In the genomic region with DNA sequence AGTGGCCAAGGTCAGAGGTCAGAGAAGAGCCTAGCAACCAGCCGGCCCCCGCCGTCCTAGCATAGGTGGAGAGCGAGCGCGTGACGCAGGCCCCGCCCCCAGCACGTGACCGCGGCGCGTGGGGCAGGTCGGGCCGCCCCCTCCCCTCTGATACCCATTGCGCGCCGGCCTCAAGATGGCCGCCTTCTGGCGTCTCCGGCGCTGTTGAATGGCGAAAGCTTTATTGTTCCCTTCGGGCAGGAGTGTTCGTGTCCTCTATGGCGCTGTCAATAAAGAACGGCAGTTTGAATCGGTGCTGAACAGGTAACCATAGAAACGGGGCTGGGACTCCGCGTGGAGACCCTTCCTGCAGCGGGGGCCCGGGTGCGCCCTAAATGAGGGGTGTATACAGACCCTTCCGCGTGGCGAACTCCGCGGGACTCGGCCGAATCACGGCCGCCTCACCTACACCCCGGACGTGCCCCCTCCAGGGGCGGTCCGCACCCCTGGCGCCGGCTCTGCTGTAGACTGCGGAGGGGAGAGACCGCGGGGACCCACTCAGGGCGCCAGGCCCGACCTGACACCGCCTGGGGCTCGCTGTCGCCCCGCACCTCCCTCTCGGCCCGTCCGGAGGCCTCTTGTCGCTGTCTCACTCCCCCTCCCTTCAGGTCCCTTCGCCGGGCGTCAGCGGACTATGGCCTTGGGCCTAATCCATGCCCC, we compare ENCODE assay signal across 1 cellular context.
A peak's percentile ranks its signal among the peaks of the same experiment; 100 is the strongest.
TF ChIP-seq lines count a peak whose summit lies in the region.

A gene with protein sequence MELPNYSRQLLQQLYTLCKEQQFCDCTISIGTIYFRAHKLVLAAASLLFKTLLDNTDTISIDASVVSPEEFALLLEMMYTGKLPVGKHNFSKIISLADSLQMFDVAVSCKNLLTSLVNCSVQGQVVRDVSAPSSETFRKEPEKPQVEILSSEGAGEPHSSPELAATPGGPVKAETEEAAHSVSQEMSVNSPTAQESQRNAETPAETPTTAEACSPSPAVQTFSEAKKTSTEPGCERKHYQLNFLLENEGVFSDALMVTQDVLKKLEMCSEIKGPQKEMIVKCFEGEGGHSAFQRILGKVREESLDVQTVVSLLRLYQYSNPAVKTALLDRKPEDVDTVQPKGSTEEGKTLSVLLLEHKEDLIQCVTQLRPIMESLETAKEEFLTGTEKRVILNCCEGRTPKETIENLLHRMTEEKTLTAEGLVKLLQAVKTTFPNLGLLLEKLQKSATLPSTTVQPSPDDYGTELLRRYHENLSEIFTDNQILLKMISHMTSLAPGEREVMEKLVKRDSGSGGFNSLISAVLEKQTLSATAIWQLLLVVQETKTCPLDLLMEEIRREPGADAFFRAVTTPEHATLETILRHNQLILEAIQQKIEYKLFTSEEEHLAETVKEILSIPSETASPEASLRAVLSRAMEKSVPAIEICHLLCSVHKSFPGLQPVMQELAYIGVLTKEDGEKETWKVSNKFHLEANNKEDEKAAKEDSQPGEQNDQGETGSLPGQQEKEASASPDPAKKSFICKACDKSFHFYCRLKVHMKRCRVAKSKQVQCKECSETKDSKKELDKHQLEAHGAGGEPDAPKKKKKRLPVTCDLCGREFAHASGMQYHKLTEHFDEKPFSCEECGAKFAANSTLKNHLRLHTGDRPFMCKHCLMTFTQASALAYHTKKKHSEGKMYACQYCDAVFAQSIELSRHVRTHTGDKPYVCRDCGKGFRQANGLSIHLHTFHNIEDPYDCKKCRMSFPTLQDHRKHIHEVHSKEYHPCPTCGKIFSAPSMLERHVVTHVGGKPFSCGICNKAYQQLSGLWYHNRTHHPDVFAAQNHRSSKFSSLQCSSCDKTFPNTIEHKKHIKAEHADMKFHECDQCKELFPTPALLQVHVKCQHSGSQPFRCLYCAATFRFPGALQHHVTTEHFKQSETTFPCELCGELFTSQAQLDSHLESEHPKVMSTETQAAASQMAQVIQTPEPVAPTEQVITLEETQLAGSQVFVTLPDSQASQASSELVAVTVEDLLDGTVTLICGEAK (plus strand): TSS at position 150 of the 699 bp plus-strand sequence. CDS start 38,098 bp downstream, outside the sequence.

TF ChIP-seq in HepG2, 621 proteins besides CTCF, POLR2A, EP300 and RAD21 (continued from another document and continues in another):
- TF ChIP-seq ZNF432 (CRISPR knock-in tag; IDR thresholded peaks at IDR 0.05; ENCODE audit: borderline replicate concordance) (no peak), TAF1 (CRISPR knock-in tag; IDR thresholded peaks at IDR 0.05) (peak; percentile 64; the same call in 1 of the 2 replicates), TARDBP (CRISPR knock-in tag; IDR thresholded peaks at IDR 0.05) (peak; percentile 91), ZZZ3 (CRISPR knock-in tag; IDR thresholded peaks at IDR 0.05; ENCODE audit: borderline replicate concordance) (peak; percentile 74; the same call in 1 of the 2 replicates), ZNF614 (CRISPR knock-in tag; IDR thresholded peaks at IDR 0.05; ENCODE audit: borderline replicate concordance) (peak; percentile 73; the same call in 1 of the 2 replicates), ZNF451 (CRISPR knock-in tag; IDR thresholded peaks at IDR 0.05) (no peak), ZNF224 (CRISPR knock-in tag; IDR thresholded peaks at IDR 0.05) (no peak), SRY (CRISPR knock-in tag; IDR thresholded peaks at IDR 0.05) (no peak), ZBTB21 (CRISPR knock-in tag; IDR thresholded peaks at IDR 0.05) (peak; percentile 61; the same call in 1 of the 2 replicates), ZNF136 (CRISPR knock-in tag; IDR thresholded peaks at IDR 0.05; ENCODE audit: low read depth) (no peak), ZNF251 (CRISPR knock-in tag; IDR thresholded peaks at IDR 0.05) (no peak), THYN1 (CRISPR knock-in tag; IDR thresholded peaks at IDR 0.05; ENCODE audit: borderline replicate concordance, low read depth) (peak; percentile 57; the same call in 1 of the 2 replicates), ZNF530 (CRISPR knock-in tag; IDR thresholded peaks at IDR 0.05; ENCODE audit: low read depth) (no peak), REL (CRISPR knock-in tag; conservative IDR thresholded peaks at IDR 0.05) (peak; percentile 81; the same call in 1 of the 2 replicates), MED1 (CRISPR knock-in tag; IDR thresholded peaks at IDR 0.05) (peak; percentile 79), PHF20 (CRISPR knock-in tag; IDR thresholded peaks at IDR 0.05) (peak; percentile 90), ZNF101 (CRISPR knock-in tag; IDR thresholded peaks at IDR 0.05; ENCODE audit: borderline replicate concordance, low read depth) (no peak), CREB1 (IDR thresholded peaks at IDR 0.05) (peak; percentile 88), CREB1 (CRISPR knock-in tag; IDR thresholded peaks at IDR 0.05) (peak; percentile 90), RNF2 (conservative IDR thresholded peaks at IDR 0.05; ENCODE audit: low read depth) (no peak), ZNF543 (CRISPR knock-in tag; IDR thresholded peaks at IDR 0.05) (peak; percentile 81), ZNF598 (CRISPR knock-in tag; IDR thresholded peaks at IDR 0.05; ENCODE audit: borderline replicate concordance) (no peak), SAFB2 (CRISPR knock-in tag; IDR thresholded peaks at IDR 0.05; ENCODE audit: borderline replicate concordance, low read depth) (peak; percentile 54; the same call in 1 of the 2 replicates), NRL (CRISPR knock-in tag; IDR thresholded peaks at IDR 0.05; ENCODE audit: borderline replicate concordance) (no peak), ZC3H4 (CRISPR knock-in tag; IDR thresholded peaks at IDR 0.05; ENCODE audit: borderline replicate concordance) (no peak; the same call in 1 of the 2 replicates), EED (CRISPR knock-in tag; IDR thresholded peaks at IDR 0.05) (no peak), KLF9 (CRISPR knock-in tag; IDR thresholded peaks at IDR 0.05; ENCODE audit: low read depth) (no peak), ZNF230 (CRISPR knock-in tag; IDR thresholded peaks at IDR 0.05) (peak; percentile 54; the same call in 1 of the 2 replicates), RBAK (CRISPR knock-in tag; IDR thresholded peaks at IDR 0.05) (no peak), ARID2 (CRISPR knock-in tag; IDR thresholded peaks at IDR 0.05; ENCODE audit: borderline replicate concordance) (no peak), KLF16 (CRISPR knock-in tag; IDR thresholded peaks at IDR 0.05) (peak in 1 of 2 experiments; percentile 96; a peak in 2 of 4 replicates), SOX5 (CRISPR knock-in tag; IDR thresholded peaks at IDR 0.05; ENCODE audit: borderline replicate concordance) (peak; percentile 60; the same call in 1 of the 2 replicates)
- TF ChIP-seq, protein P1, sequence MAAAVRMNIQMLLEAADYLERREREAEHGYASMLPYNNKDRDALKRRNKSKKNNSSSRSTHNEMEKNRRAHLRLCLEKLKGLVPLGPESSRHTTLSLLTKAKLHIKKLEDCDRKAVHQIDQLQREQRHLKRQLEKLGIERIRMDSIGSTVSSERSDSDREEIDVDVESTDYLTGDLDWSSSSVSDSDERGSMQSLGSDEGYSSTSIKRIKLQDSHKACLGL (CRISPR knock-in tag; IDR thresholded peaks at IDR 0.05) = peak; percentile 61; the same call in 1 of the 2 replicates
- TF ChIP-seq, protein P2, sequence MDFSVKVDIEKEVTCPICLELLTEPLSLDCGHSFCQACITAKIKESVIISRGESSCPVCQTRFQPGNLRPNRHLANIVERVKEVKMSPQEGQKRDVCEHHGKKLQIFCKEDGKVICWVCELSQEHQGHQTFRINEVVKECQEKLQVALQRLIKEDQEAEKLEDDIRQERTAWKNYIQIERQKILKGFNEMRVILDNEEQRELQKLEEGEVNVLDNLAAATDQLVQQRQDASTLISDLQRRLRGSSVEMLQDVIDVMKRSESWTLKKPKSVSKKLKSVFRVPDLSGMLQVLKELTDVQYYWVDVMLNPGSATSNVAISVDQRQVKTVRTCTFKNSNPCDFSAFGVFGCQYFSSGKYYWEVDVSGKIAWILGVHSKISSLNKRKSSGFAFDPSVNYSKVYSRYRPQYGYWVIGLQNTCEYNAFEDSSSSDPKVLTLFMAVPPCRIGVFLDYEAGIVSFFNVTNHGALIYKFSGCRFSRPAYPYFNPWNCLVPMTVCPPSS (IDR thresholded peaks at IDR 0.05) = no peak
- TF ChIP-seq, protein P3, sequence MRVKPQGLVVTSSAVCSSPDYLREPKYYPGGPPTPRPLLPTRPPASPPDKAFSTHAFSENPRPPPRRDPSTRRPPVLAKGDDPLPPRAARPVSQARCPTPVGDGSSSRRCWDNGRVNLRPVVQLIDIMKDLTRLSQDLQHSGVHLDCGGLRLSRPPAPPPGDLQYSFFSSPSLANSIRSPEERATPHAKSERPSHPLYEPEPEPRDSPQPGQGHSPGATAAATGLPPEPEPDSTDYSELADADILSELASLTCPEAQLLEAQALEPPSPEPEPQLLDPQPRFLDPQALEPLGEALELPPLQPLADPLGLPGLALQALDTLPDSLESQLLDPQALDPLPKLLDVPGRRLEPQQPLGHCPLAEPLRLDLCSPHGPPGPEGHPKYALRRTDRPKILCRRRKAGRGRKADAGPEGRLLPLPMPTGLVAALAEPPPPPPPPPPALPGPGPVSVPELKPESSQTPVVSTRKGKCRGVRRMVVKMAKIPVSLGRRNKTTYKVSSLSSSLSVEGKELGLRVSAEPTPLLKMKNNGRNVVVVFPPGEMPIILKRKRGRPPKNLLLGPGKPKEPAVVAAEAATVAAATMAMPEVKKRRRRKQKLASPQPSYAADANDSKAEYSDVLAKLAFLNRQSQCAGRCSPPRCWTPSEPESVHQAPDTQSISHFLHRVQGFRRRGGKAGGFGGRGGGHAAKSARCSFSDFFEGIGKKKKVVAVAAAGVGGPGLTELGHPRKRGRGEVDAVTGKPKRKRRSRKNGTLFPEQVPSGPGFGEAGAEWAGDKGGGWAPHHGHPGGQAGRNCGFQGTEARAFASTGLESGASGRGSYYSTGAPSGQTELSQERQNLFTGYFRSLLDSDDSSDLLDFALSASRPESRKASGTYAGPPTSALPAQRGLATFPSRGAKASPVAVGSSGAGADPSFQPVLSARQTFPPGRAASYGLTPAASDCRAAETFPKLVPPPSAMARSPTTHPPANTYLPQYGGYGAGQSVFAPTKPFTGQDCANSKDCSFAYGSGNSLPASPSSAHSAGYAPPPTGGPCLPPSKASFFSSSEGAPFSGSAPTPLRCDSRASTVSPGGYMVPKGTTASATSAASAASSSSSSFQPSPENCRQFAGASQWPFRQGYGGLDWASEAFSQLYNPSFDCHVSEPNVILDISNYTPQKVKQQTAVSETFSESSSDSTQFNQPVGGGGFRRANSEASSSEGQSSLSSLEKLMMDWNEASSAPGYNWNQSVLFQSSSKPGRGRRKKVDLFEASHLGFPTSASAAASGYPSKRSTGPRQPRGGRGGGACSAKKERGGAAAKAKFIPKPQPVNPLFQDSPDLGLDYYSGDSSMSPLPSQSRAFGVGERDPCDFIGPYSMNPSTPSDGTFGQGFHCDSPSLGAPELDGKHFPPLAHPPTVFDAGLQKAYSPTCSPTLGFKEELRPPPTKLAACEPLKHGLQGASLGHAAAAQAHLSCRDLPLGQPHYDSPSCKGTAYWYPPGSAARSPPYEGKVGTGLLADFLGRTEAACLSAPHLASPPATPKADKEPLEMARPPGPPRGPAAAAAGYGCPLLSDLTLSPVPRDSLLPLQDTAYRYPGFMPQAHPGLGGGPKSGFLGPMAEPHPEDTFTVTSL (CRISPR knock-in tag; IDR thresholded peaks at IDR 0.05; ENCODE audit: borderline replicate concordance) = peak; percentile 75; the same call in 1 of the 2 replicates
- TF ChIP-seq, protein P4, sequence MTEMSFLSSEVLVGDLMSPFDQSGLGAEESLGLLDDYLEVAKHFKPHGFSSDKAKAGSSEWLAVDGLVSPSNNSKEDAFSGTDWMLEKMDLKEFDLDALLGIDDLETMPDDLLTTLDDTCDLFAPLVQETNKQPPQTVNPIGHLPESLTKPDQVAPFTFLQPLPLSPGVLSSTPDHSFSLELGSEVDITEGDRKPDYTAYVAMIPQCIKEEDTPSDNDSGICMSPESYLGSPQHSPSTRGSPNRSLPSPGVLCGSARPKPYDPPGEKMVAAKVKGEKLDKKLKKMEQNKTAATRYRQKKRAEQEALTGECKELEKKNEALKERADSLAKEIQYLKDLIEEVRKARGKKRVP (CRISPR knock-in tag; IDR thresholded peaks at IDR 0.05) = 0 out of 4 replicates have a peak, but pooled peaks of 1 of the 2 experiments have one; percentile 63
- TF ChIP-seq, protein P5, sequence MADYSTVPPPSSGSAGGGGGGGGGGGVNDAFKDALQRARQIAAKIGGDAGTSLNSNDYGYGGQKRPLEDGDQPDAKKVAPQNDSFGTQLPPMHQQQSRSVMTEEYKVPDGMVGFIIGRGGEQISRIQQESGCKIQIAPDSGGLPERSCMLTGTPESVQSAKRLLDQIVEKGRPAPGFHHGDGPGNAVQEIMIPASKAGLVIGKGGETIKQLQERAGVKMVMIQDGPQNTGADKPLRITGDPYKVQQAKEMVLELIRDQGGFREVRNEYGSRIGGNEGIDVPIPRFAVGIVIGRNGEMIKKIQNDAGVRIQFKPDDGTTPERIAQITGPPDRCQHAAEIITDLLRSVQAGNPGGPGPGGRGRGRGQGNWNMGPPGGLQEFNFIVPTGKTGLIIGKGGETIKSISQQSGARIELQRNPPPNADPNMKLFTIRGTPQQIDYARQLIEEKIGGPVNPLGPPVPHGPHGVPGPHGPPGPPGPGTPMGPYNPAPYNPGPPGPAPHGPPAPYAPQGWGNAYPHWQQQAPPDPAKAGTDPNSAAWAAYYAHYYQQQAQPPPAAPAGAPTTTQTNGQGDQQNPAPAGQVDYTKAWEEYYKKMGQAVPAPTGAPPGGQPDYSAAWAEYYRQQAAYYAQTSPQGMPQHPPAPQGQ (CRISPR knock-in tag; IDR thresholded peaks at IDR 0.05; ENCODE audit: borderline replicate concordance) = no peak
- TF ChIP-seq, protein P6, sequence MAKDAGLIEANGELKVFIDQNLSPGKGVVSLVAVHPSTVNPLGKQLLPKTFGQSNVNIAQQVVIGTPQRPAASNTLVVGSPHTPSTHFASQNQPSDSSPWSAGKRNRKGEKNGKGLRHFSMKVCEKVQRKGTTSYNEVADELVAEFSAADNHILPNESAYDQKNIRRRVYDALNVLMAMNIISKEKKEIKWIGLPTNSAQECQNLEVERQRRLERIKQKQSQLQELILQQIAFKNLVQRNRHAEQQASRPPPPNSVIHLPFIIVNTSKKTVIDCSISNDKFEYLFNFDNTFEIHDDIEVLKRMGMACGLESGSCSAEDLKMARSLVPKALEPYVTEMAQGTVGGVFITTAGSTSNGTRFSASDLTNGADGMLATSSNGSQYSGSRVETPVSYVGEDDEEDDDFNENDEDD (CRISPR knock-in tag; IDR thresholded peaks at IDR 0.05; ENCODE audit: borderline replicate concordance) = peak; percentile 76; the same call in 1 of the 2 replicates
- TF ChIP-seq, protein P7, sequence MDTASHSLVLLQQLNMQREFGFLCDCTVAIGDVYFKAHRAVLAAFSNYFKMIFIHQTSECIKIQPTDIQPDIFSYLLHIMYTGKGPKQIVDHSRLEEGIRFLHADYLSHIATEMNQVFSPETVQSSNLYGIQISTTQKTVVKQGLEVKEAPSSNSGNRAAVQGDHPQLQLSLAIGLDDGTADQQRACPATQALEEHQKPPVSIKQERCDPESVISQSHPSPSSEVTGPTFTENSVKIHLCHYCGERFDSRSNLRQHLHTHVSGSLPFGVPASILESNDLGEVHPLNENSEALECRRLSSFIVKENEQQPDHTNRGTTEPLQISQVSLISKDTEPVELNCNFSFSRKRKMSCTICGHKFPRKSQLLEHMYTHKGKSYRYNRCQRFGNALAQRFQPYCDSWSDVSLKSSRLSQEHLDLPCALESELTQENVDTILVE (CRISPR knock-in tag; IDR thresholded peaks at IDR 0.05) = peak; percentile 98
- TF ChIP-seq, protein P8, sequence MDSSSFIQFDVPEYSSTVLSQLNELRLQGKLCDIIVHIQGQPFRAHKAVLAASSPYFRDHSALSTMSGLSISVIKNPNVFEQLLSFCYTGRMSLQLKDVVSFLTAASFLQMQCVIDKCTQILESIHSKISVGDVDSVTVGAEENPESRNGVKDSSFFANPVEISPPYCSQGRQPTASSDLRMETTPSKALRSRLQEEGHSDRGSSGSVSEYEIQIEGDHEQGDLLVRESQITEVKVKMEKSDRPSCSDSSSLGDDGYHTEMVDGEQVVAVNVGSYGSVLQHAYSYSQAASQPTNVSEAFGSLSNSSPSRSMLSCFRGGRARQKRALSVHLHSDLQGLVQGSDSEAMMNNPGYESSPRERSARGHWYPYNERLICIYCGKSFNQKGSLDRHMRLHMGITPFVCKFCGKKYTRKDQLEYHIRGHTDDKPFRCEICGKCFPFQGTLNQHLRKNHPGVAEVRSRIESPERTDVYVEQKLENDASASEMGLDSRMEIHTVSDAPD (CRISPR knock-in tag; IDR thresholded peaks at IDR 0.05) = 0 out of 2 replicates have a peak, but pooled peaks have one; percentile 52
